9 cellular contexts compared by ENCODE assay signal in genomic region chr20:62052842-62053464, GRCh38.
"Had no signal": no experiment of that assay in that cellular context is flagged by ENCODE, and none has a peak within 500 bp of the region (broad histone marks: within the 10 kb centered on the region; RNA-seq: fewer than 3 reads in every experiment).

No MANE protein-coding gene starts in this region.

- H3K4me1 ChIP-seq: colonic mucosa had no signal

- H3K27me3 ChIP-seq: cardiac muscle cell, colonic mucosa had no signal

- H3K36me3 ChIP-seq: cardiac muscle cell, colonic mucosa had no signal

- H3K9me3 ChIP-seq: colonic mucosa, SK-N-SH had no signal

- H3K4me3 ChIP-seq: cardiac muscle cell, colonic mucosa, skin epidermis had no signal

- DNase-seq: activated CD4-positive, alpha-beta T cell treated with anti-CD3 and anti-CD28 coated beads, Interleukin-2, amount 50 U/mL, for 1 hour; activated CD4-positive, CD25-positive, alpha-beta regulatory T cell; activated gamma-delta T cell treated with Interleukin-2 at 50 U/mL for 16 hours; activated T-cell treated with anti-CD3 and anti-CD28 coated beads for 4 hours; colonic mucosa; kidney glomerular epithelial cell; SK-N-SH had no signal

- H3K27ac ChIP-seq: cardiac muscle cell, colonic mucosa, skin epidermis had no signal
